In genomic region chr2:20609349-20609994, GRCh38 we compare ENCODE assay signal across 9 cellular contexts. TPM values are rescaled to one million over a fixed set of nuclear protein-coding genes. Genes with fewer than 3 reads are reported as not detected.
DNase-seq lines count a peak whose midpoint lies in the region; ATAC-seq and TF ChIP-seq lines count a peak whose summit lies in the region.
"Had no signal": no experiment of that assay in that cellular context is flagged by ENCODE, and none has a peak within 500 bp of the region (broad histone marks: within the 10 kb centered on the region; RNA-seq: fewer than 3 reads in every experiment).

No MANE protein-coding gene starts in this region.

- DNase-seq in BE2C: peak; percentile 68
- peak; percentile 37 for DNase-seq in NCI-H345 treated with DMSO at 0.1 percent for 48 hours (lab: John Stamatoyannopoulos, UW; ENCODE audit: unreplicated experiment)
- DNase-seq in HuH-7 (ENCODE audit: low spot score): no peak
- no peak for DNase-seq in activated CD4-positive, alpha-beta T cell treated with anti-CD3 and anti-CD28 coated beads for 4 hours
- DNase-seq: CD8-positive, alpha-beta T cell had no signal

- peaks cover 6% of the 10 kb centered on the region for H3K9me3 Mint-ChIP-seq in nephron

- ATAC-seq in esophagus mucosa (peak; percentile 74), HG02623 (IDR thresholded peaks at IDR 0.05; ENCODE audit: unreplicated experiment) (no peak), GM21381 (IDR thresholded peaks at IDR 0.05; ENCODE audit: unreplicated experiment) (no peak)
- ATAC-seq: CD8-positive, alpha-beta T cell had no signal

- H3K4me3 Mint-ChIP-seq in nephron: peak overlapping the region in 2 of 3 experiments; percentile 35 to 43
- H3K4me3 Mint-ChIP-seq: CD8-positive, alpha-beta T cell had no signal

- no peak; the same call in 1 of the 2 replicates for TF ChIP-seq CTCF in BE2C (IDR thresholded peaks at IDR 0.05; ENCODE audit: low read depth, low read length)
- peak in 1 of 3 experiments; percentile 22 for TF ChIP-seq CTCF in nephron (IDR thresholded peaks at IDR 0.05; ENCODE audit: unreplicated experiment in 3 of 3)

- H3K27ac Mint-ChIP-seq in nephron: peak overlapping the region; percentile 84 to 93 (median 88)
- H3K27ac Mint-ChIP-seq: CD8-positive, alpha-beta T cell had no signal

- peaks cover 70% of the 10 kb centered on the region for H3K4me1 Mint-ChIP-seq in nephron

- no peak overlapping the region for H3K4me3 ChIP-seq in BE2C (ENCODE audit: low read depth, low read length)

- no peaks in the 10 kb centered on the region for H3K36me3 ChIP-seq in BE2C

- no peaks in the 10 kb centered on the region for H3K27me3 ChIP-seq in BE2C

- H3K9me3 ChIP-seq in BE2C: no peaks in the 10 kb centered on the region

- no peaks in the 10 kb centered on the region for H3K27me3 Mint-ChIP-seq in nephron (ENCODE audit: low read depth)

- peaks cover 8% of the 10 kb centered on the region for H3K36me3 Mint-ChIP-seq in nephron (ENCODE audit: low read depth)

- H3K4me1 ChIP-seq in BE2C: peaks cover 36% of the 10 kb centered on the region

RNA-seq across cellular contexts. Expression of gene HS1BP3, which starts 41.4 kb away (rescaled TPM):
- 28.3 TPM for polyA plus RNA-seq in BE2C (2012; ENCODE audit: insufficient read depth, insufficient read length, low read depth)
- total RNA-seq in esophagus mucosa: 12.4 TPM

RNA-seq across cellular contexts. Expression of gene GDF7, which starts 57.5 kb away (rescaled TPM):
- 0.14 TPM for polyA plus RNA-seq in BE2C (2012; ENCODE audit: insufficient read depth, insufficient read length, low read depth)
- total RNA-seq in esophagus mucosa: 0.32 TPM

Comparison
In these comparisons a context has a peak if more than half of its experiments do, and no peak if none do; other contexts are left out.
1. DNase-seq: peak in BE2C (single experiment) and NCI-H345 treated with DMSO at 0.1 percent for 48 hours (single experiment); none in HuH-7 (single experiment) and activated CD4-positive, alpha-beta T cell treated with anti-CD3 and anti-CD28 coated beads for 4 hours (0 of 2).